ENCODE assay signal across 10 cellular contexts in the genomic region with DNA sequence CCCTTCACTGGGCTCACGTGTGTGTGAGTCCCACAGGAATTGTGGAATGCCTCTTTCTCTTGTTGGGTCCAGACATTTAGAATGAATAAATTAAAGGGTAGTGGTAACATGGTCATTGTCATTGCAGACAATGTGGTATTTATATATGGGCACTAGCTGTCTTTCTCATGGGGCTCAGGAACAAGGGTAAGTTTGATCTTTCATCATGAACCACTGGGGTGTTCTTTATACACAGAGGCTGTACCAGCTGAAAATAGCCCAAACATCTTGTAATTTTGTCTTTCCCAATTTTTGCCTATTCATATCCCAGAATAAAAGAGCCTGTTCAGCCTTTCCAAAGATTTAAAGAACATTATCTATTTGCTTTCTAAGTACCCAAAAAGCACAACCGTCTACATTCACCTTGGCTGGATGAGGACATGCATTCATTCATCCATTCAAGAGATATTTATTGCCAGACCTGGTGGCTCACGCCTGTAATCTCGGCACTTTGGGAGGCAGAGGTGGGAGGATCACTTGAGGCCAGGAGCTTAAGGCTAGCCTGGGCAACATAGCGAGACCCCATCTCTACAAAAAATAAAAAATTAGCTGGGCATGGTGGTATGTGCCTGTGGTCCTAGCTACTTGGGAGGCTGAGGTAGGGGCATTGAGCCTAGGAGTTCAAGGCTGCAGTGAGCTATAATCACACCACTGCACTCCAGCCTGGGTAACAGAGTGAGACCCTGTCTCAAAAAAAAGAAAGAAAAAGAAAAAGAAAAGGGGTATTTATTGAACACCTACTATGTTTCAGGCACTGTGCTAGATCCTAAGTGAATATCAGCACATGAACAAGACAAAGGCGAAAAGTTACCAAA. TPM values are rescaled to one million over a fixed set of nuclear protein-coding genes. Genes with fewer than 3 reads are reported as not detected.
DNase-seq lines count a peak whose midpoint lies in the region; ATAC-seq and TF ChIP-seq lines count a peak whose summit lies in the region.
"Had no signal": no experiment of that assay in that cellular context is flagged by ENCODE, and none has a peak within 500 bp of the region (broad histone marks: within the 10 kb centered on the region; RNA-seq: fewer than 3 reads in every experiment).

No MANE protein-coding gene starts in this region.

- H3F3A ChIP-seq in PC-9 (ENCODE audit: insufficient read depth, low read depth): peaks cover 21% of the 10 kb centered on the region

- no peaks in the 10 kb centered on the region for H3K9me3 ChIP-seq in CD4-positive, alpha-beta T cell (ENCODE audit: control insufficient read depth, low read length)
- H3K9me3 ChIP-seq in T-helper 17 cell (ENCODE audit: control insufficient read depth, low read length, poor library complexity, severe bottlenecking) (no peaks in the 10 kb centered on the region), gastroesophageal sphincter (no peaks in the 10 kb centered on the region), PC-9 (ENCODE audit: insufficient read depth, low read depth) (no peaks in the 10 kb centered on the region)

- H3K4me1 ChIP-seq in gastroesophageal sphincter (peaks cover 3 to 57% (median 20%) of the 10 kb centered on the region in 3 donors), PC-9 (replicated peaks; ENCODE audit: insufficient read depth) (peaks cover 19% of the 10 kb centered on the region)

- peaks cover 4% of the 10 kb centered on the region for H3K27me3 ChIP-seq in CD4-positive, alpha-beta T cell (ENCODE audit: control insufficient read depth, insufficient read depth, low read length)
- H3K27me3 ChIP-seq in gastroesophageal sphincter: no peaks in the 10 kb centered on the region
- no peaks in the 10 kb centered on the region for H3K27me3 ChIP-seq in brain microvascular endothelial cell (replicated peaks)
- H3K27me3 ChIP-seq in PC-9 (ENCODE audit: insufficient read depth, low read depth): no peaks in the 10 kb centered on the region

- peaks cover 5% of the 10 kb centered on the region for H4K20me1 ChIP-seq in PC-9 (ENCODE audit: insufficient read depth)

- 77 to 79% methylated on average over 2 to 6 of the region's 6 CpGs for WGBS in gastroesophageal sphincter (ENCODE audit: low coverage in 1 of 2), 2 donors

- no peak overlapping the region for H3K27ac ChIP-seq in CD4-positive, alpha-beta T cell (ENCODE audit: low read depth, low read length)
- peak overlapping the region in 3 of 4 donors; percentile 18 to 97 (median 38) for H3K27ac ChIP-seq in gastroesophageal sphincter
- H3K27ac ChIP-seq in skin epidermis: peak overlapping the region in 19 of 21 experiments; percentile 13 to 99 (median 68)
- no peak overlapping the region for H3K27ac ChIP-seq in brain microvascular endothelial cell
- H3K27ac ChIP-seq in PC-9: no peak overlapping the region

- peak overlapping the region; percentile 79 for H3K4me3 Mint-ChIP-seq in CD4-positive, alpha-beta T cell
- H3K4me3 Mint-ChIP-seq in T-helper 17 cell: peak overlapping the region; percentile 72

- TF ChIP-seq POLR2A in gastroesophageal sphincter (IDR thresholded peaks at IDR 0.05): no peak

- H3K79me2 ChIP-seq in PC-9 (ENCODE audit: low read depth): peaks cover 6% of the 10 kb centered on the region

- peaks cover 18% of the 10 kb centered on the region for H3K36me3 Mint-ChIP-seq in CD4-positive, alpha-beta T cell (ENCODE audit: low read depth)
- H3K36me3 Mint-ChIP-seq in T-helper 17 cell (ENCODE audit: low read depth): peaks cover 2% of the 10 kb centered on the region

- no peak overlapping the region for H3K4me3 ChIP-seq in gastroesophageal sphincter
- no peak overlapping the region for H3K4me3 ChIP-seq in skin epidermis
- no peak overlapping the region for H3K4me3 ChIP-seq in brain microvascular endothelial cell (ENCODE audit: low read depth, low read length)
- H3K4me3 ChIP-seq in PC-9: no peak overlapping the region

- CTCF ChIA-PET in CD4-positive, alpha-beta T cell (lab: Charles Lee): no interaction called here
- CTCF ChIA-PET in PC-9 (lab: Charles Lee): no interaction called here

- BruUV-seq in PC-9 (replicated peaks; lab: Mats Ljungman, UMichigan): no TSS peak

- H2AFZ ChIP-seq in PC-9: no peak overlapping the region

- no peak overlapping the region for H3K4me2 ChIP-seq in PC-9

- H3K9me2 ChIP-seq in PC-9 (ENCODE audit: insufficient read depth): no peaks in the 10 kb centered on the region

- DNase-seq in CD4-positive, alpha-beta T cell: no peak
- DNase-seq in T-helper 17 cell (no peak), brain microvascular endothelial cell (no peak), PC-9 (no peak), hepatic stellate cell (ENCODE audit: low spot score) (no peak), kidney tubule cell (ENCODE audit: low spot score) (no peak)
- DNase-seq: activated T-cell treated with anti-CD3 and anti-CD28 coated beads for 4 hours had no signal

- POLR2A ChIA-PET in CD4-positive, alpha-beta T cell (lab: Charles Lee): interaction anchor here (0.9 to 2.0 kb wide), 5 partner anchors 15 to 99 kb away, joined by 3 to 5 read pairs (median 3); no protein-coding TSS in a partner anchor
- POLR2A ChIA-PET in PC-9 (lab: Charles Lee; ENCODE audit: unreplicated experiment): interaction anchor here (0.6 to 0.8 kb wide), 2 partner anchors 19 to 57 kb away, joined by 7 read pairs; no protein-coding TSS in a partner anchor

- H3K4me1 Mint-ChIP-seq in CD4-positive, alpha-beta T cell (ENCODE audit: low read depth): peaks cover 51% of the 10 kb centered on the region
- H3K4me1 Mint-ChIP-seq in T-helper 17 cell: peaks cover 37% of the 10 kb centered on the region

- peak overlapping the region; percentile 90 for H3K27ac Mint-ChIP-seq in CD4-positive, alpha-beta T cell
- peak overlapping the region; percentile 98 for H3K27ac Mint-ChIP-seq in T-helper 17 cell

- ATAC-seq in CD4-positive, alpha-beta T cell (ENCODE audit: poor library complexity): no peak
- ATAC-seq in T-helper 17 cell (no peak), gastroesophageal sphincter (no peak)
- ATAC-seq: Panc1 had no signal

- intact Hi-C loops in CD4-positive, alpha-beta T cell (cut with DNase I, micrococcal nuclease): loop anchor here (1.0 to 2.0 kb wide), 2 partner anchors 13 to 15 kb away; no protein-coding TSS in a partner anchor
- intact Hi-C loops in PC-9 (cut with micrococcal nuclease; ENCODE audit: unreplicated experiment): no loop called here

- H3K9me3 Mint-ChIP-seq in CD4-positive, alpha-beta T cell: no peaks in the 10 kb centered on the region

- no peak for TF ChIP-seq CTCF in CD4-positive, alpha-beta T cell (IDR thresholded peaks at IDR 0.05)
- TF ChIP-seq CTCF in gastroesophageal sphincter (IDR thresholded peaks at IDR 0.05) (no peak), brain microvascular endothelial cell (IDR thresholded peaks at IDR 0.05; ENCODE audit: low read depth, low read length, missing control alignments) (no peak), PC-9 (conservative IDR thresholded peaks at IDR 0.05) (no peak)

- H3K27me3 Mint-ChIP-seq in CD4-positive, alpha-beta T cell: peaks cover 45% of the 10 kb centered on the region
- peaks cover 1% of the 10 kb centered on the region for H3K27me3 Mint-ChIP-seq in T-helper 17 cell

- no peaks in the 10 kb centered on the region for H3K36me3 ChIP-seq in gastroesophageal sphincter
- no peaks in the 10 kb centered on the region for H3K36me3 ChIP-seq in brain microvascular endothelial cell (replicated peaks)
- H3K36me3 ChIP-seq in PC-9 (ENCODE audit: low read depth): no peaks in the 10 kb centered on the region

- in situ Hi-C loops in brain microvascular endothelial cell (cut with HindIII; ENCODE audit: low pct_ligation_motif_present, low sequenced_read_pairs): no loop called here

- TF ChIP-seq EP300 in gastroesophageal sphincter (IDR thresholded peaks at IDR 0.05): no peak

RNA-seq across cellular contexts. Expression of a gene that starts 4.4 kb away (rescaled TPM):
- 1,000 to 10,000 TPM; 1,565 to 1,685 TPM for total RNA-seq in CD4-positive, alpha-beta T cell
- 1,000 to 10,000 TPM; 2,179 to 4,074 TPM for total RNA-seq in T-helper 17 cell
- total RNA-seq in gastroesophageal sphincter: 100 to 1,000 TPM in 3 of 4 donors, 10 to 100 TPM in 1; 78.0 to 286 (median 179) TPM
- total RNA-seq in PC-9 (2021): 84.6 and 154 TPM in 2 replicates

Comparison
In these comparisons a context has a peak if more than half of its experiments do, and no peak if none do; other contexts are left out.
1. H3K27ac ChIP-seq: peak in gastroesophageal sphincter (3 of 4) and skin epidermis (19 of 21); none in CD4-positive, alpha-beta T cell (single experiment), brain microvascular endothelial cell (single experiment) and PC-9 (single experiment).
2. RNA of a gene that starts 4.4 kb away (total RNA-seq): 2,179 to 4,074 TPM in T-helper 17 cell and 1,565 to 1,685 TPM in CD4-positive, alpha-beta T cell; 78.0 to 286 TPM in gastroesophageal sphincter and 84.6 to 154 TPM in PC-9; every median in the first group is over 4 times any median in the second.